ENCODE assay signal across 1 cellular context in the genomic region with DNA sequence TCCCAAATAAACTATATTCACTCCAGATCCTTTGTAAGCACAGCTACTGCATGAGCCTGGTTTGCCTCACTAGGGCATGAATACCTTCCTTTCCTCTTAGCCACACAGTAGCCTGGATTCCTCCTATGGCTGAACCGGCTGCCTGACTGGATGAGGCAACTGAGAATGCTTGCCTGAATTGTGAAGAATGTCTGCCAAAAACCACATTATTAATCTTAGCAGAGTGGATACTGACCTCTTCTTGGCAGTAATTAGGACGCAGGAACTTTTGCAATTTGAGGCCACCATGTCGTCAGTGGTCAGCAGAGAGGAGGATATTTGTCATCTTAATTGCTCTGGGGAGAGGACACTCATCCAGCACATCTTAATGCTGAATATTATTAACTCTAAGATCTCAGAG.
TF ChIP-seq lines count a peak whose summit lies in the region.

No MANE protein-coding gene starts in this region.

TF ChIP-seq in SK-N-SH, 30 proteins besides CTCF, POLR2A, EP300 and RAD21 (continued from another document):
- TF ChIP-seq USF2 (IDR thresholded peaks at IDR 0.05; ENCODE audit: borderline replicate concordance, low read depth, low read length) (no peak), RFX5 (IDR thresholded peaks at IDR 0.05; ENCODE audit: low read length) (no peak), EZH2phosphoT487 (IDR thresholded peaks at IDR 0.05; ENCODE audit: borderline replicate concordance, low read depth) (no peak)
